Comparison of ENCODE assay signal across 8 cellular contexts in the genomic region with DNA sequence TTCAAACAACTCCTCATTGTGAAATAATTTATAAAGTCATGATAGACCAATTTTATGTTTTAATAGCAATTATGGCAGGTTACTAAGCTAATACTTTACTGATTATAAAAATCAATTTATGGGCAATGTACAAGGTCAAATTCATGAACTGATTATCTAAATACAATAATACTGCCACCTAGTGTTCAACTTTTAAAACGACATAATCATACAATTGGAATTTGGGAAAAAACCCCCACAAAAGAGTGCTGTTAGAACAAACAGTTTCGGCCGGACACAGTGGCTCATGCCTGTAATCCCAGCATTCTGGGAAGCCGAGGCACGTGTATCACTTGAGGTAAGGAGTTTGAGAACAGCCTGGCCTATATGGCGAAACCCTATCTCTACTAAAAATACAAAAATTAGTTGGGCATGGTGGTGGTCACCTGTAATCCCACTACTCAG. TPM values are rescaled to one million over a fixed set of nuclear protein-coding genes. Genes with fewer than 3 reads are reported as not detected.
A peak's percentile ranks its signal among the peaks of the same experiment; 100 is the strongest.
DNase-seq lines count a peak whose midpoint lies in the region; ATAC-seq and TF ChIP-seq lines count a peak whose summit lies in the region.

No MANE protein-coding gene starts in this region.

- H2AFZ ChIP-seq in GM23338 (no peak overlapping the region), PC-3 (ENCODE audit: low read length) (no peak overlapping the region), parathyroid adenoma (no peak overlapping the region)

- H3K79me2 ChIP-seq in GM23338 (replicated peaks; ENCODE audit: insufficient read depth) (no peaks in the 10 kb centered on the region; the same call in 1 of the 2 replicates), PC-3 (ENCODE audit: low read length) (peaks cover 46% of the 10 kb centered on the region), parathyroid adenoma (peaks cover 11% of the 10 kb centered on the region)

- no peaks in the 10 kb centered on the region for H3K9me2 ChIP-seq in GM23338 (ENCODE audit: insufficient read depth)
- no peaks in the 10 kb centered on the region for H3K9me2 ChIP-seq in PC-3 (replicated peaks; ENCODE audit: low read length)

- no peaks in the 10 kb centered on the region for H3K9me3 Mint-ChIP-seq in GM23338

- H3K9me3 ChIP-seq in PC-3 (ENCODE audit: low read length) (no peaks in the 10 kb centered on the region), parathyroid adenoma (ENCODE audit: control insufficient read depth, low read length) (no peaks in the 10 kb centered on the region)

- no peaks in the 10 kb centered on the region for H3K27me3 Mint-ChIP-seq in GM23338 (ENCODE audit: insufficient read depth, low read depth, poor library complexity)

- ATAC-seq in GM23338 (peak; percentile 22; the same call in 1 of the 3 replicates), PC-3 (peak; percentile 48), GM18873 (IDR thresholded peaks at IDR 0.05; ENCODE audit: low FRiP score, unreplicated experiment) (no peak)

- H3K4me3 ChIP-seq in GM23338 (no peak overlapping the region), PC-3 (ENCODE audit: low read length) (no peak overlapping the region), parathyroid adenoma (ENCODE audit: low read depth, low read length) (no peak overlapping the region), coronary artery (no peak overlapping the region)

- DNase-seq in AML-193 (lab: John Stamatoyannopoulos, UW) (peak; percentile 14 to 43), GM23338 (ENCODE audit: low spot score) (peak; percentile 71), PC-3 (peak; percentile 62), fibroblast of gingiva (ENCODE audit: low read depth) (peak; percentile 33), coronary artery (ENCODE audit: low spot score) (no peak), ecto neural progenitor cell (ENCODE audit: low spot score) (no peak)

- POLR2A ChIA-PET in PC-3 (lab: Charles Lee; ENCODE audit: unreplicated experiment) = no interaction called here

- TF ChIP-seq CTCF in GM23338 (conservative IDR thresholded peaks at IDR 0.05; ENCODE audit: low read depth in 2 of 2) = peak; percentile 56 to 81
- peak; percentile 70 for TF ChIP-seq CTCF in PC-3 (conservative IDR thresholded peaks at IDR 0.05; ENCODE audit: low read depth, low read length)
- peak; percentile 49 for TF ChIP-seq CTCF in parathyroid adenoma (IDR thresholded peaks at IDR 0.05)
- no peak for TF ChIP-seq CTCF in coronary artery (IDR thresholded peaks at IDR 0.05)

- H3K36me3 Mint-ChIP-seq in GM23338 (ENCODE audit: low read depth) = no peaks in the 10 kb centered on the region

- no peaks in the 10 kb centered on the region for H3F3A ChIP-seq in GM23338 (replicated peaks; ENCODE audit: low read depth)
- H3F3A ChIP-seq in PC-3 (ENCODE audit: low read length, unreplicated experiment) = no peaks in the 10 kb centered on the region

- CTCF ChIA-PET in PC-3 (lab: Charles Lee) = interaction anchor here (1.5 kb wide), 1 partner anchor 222 kb away, joined by 3 read pairs; no protein-coding TSS in a partner anchor

- no peaks in the 10 kb centered on the region for H3K4me1 ChIP-seq in GM23338 (ENCODE audit: insufficient read depth)
- peaks cover 8% of the 10 kb centered on the region; the same call in 1 of the 2 replicates for H3K4me1 ChIP-seq in PC-3 (ENCODE audit: insufficient read depth, low read length)
- no peaks in the 10 kb centered on the region for H3K4me1 ChIP-seq in parathyroid adenoma

- BruUV-seq in PC-3 (replicated peaks; lab: Mats Ljungman, UMichigan) = no TSS peak

- intact Hi-C loops in PC-3 (cut with micrococcal nuclease) = loop anchor here (1.0 to 5.0 kb wide), 3 partner anchors 141 to 325 kb away; no protein-coding TSS in a partner anchor

- no peak overlapping the region for H3K27ac ChIP-seq in GM23338 (ENCODE audit: low read depth)
- H3K27ac ChIP-seq in PC-3 (ENCODE audit: low read length) = no peak overlapping the region
- no peak overlapping the region for H3K27ac ChIP-seq in parathyroid adenoma
- no peak overlapping the region for H3K27ac ChIP-seq in coronary artery

- no peak overlapping the region for H3K4me3 Mint-ChIP-seq in GM23338

- H3K27ac Mint-ChIP-seq in GM23338 = peak overlapping the region; percentile 78

- H3K4me1 Mint-ChIP-seq in GM23338 = peaks cover 4% of the 10 kb centered on the region; the same call in 1 of the 3 replicates

- H3K9ac ChIP-seq in PC-3 (ENCODE audit: low read length) (no peak overlapping the region), parathyroid adenoma (no peak overlapping the region)

- H4K20me1 ChIP-seq in GM23338 (replicated peaks; ENCODE audit: insufficient read depth) (no peaks in the 10 kb centered on the region), PC-3 (ENCODE audit: low read length) (0 out of 2 replicates have a peak, but pooled peaks cover 8% of the 10 kb centered on the region)

- H3K27me3 ChIP-seq in GM23338 (ENCODE audit: insufficient read depth) = no peaks in the 10 kb centered on the region
- H3K27me3 ChIP-seq in PC-3 (ENCODE audit: low read length) = no peaks in the 10 kb centered on the region
- H3K27me3 ChIP-seq in parathyroid adenoma (ENCODE audit: control insufficient read depth, insufficient read depth, low read length) = no peaks in the 10 kb centered on the region

- H3K36me3 ChIP-seq in GM23338 (ENCODE audit: insufficient read depth) (no peaks in the 10 kb centered on the region), PC-3 (ENCODE audit: low read depth, low read length) (peaks cover 9% of the 10 kb centered on the region; the same call in 1 of the 2 replicates), parathyroid adenoma (ENCODE audit: control insufficient read depth, insufficient read depth, low read length) (no peaks in the 10 kb centered on the region)

- H3K4me2 ChIP-seq in GM23338 = no peak overlapping the region
- H3K4me2 ChIP-seq in PC-3 (ENCODE audit: low read length) = no peak overlapping the region
- no peak overlapping the region for H3K4me2 ChIP-seq in parathyroid adenoma (ENCODE audit: low read length)

TF ChIP-seq in GM23338, 12 proteins besides CTCF, POLR2A, EP300 and RAD21:
- no peak for TF ChIP-seq ZNF331 (CRISPR knock-in tag; IDR thresholded peaks at IDR 0.05; ENCODE audit: low read depth)
- TF ChIP-seq, protein P1, sequence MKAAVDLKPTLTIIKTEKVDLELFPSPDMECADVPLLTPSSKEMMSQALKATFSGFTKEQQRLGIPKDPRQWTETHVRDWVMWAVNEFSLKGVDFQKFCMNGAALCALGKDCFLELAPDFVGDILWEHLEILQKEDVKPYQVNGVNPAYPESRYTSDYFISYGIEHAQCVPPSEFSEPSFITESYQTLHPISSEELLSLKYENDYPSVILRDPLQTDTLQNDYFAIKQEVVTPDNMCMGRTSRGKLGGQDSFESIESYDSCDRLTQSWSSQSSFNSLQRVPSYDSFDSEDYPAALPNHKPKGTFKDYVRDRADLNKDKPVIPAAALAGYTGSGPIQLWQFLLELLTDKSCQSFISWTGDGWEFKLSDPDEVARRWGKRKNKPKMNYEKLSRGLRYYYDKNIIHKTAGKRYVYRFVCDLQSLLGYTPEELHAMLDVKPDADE (IDR thresholded peaks at IDR 0.05) = no peak
- no peak for TF ChIP-seq STAT1 (IDR thresholded peaks at IDR 0.05; ENCODE audit: unreplicated experiment)
- TF ChIP-seq NANOG (IDR thresholded peaks at IDR 0.05; ENCODE audit: borderline replicate concordance) = no peak
- no peak for TF ChIP-seq ZNF114 (CRISPR knock-in tag; IDR thresholded peaks at IDR 0.05)
- no peak for TF ChIP-seq EZH2phosphoT487 (IDR thresholded peaks at IDR 0.05; ENCODE audit: unreplicated experiment)
- no peak for TF ChIP-seq EZH2 (IDR thresholded peaks at IDR 0.05; ENCODE audit: low read depth, unreplicated experiment)
- no peak for TF ChIP-seq JUNB (IDR thresholded peaks at IDR 0.05; ENCODE audit: unreplicated experiment)
- TF ChIP-seq CREB1 (CRISPR knock-in tag; IDR thresholded peaks at IDR 0.05; ENCODE audit: low read depth) = no peak
- TF ChIP-seq, protein P2, sequence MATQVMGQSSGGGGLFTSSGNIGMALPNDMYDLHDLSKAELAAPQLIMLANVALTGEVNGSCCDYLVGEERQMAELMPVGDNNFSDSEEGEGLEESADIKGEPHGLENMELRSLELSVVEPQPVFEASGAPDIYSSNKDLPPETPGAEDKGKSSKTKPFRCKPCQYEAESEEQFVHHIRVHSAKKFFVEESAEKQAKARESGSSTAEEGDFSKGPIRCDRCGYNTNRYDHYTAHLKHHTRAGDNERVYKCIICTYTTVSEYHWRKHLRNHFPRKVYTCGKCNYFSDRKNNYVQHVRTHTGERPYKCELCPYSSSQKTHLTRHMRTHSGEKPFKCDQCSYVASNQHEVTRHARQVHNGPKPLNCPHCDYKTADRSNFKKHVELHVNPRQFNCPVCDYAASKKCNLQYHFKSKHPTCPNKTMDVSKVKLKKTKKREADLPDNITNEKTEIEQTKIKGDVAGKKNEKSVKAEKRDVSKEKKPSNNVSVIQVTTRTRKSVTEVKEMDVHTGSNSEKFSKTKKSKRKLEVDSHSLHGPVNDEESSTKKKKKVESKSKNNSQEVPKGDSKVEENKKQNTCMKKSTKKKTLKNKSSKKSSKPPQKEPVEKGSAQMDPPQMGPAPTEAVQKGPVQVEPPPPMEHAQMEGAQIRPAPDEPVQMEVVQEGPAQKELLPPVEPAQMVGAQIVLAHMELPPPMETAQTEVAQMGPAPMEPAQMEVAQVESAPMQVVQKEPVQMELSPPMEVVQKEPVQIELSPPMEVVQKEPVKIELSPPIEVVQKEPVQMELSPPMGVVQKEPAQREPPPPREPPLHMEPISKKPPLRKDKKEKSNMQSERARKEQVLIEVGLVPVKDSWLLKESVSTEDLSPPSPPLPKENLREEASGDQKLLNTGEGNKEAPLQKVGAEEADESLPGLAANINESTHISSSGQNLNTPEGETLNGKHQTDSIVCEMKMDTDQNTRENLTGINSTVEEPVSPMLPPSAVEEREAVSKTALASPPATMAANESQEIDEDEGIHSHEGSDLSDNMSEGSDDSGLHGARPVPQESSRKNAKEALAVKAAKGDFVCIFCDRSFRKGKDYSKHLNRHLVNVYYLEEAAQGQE (IDR thresholded peaks at IDR 0.05; ENCODE audit: unreplicated experiment) = no peak

RNA-seq across cellular contexts. Expression of a gene that starts 14.0 kb away (rescaled TPM):
- 19.9 and 22.7 TPM in 2 replicates for total RNA-seq in GM23338 (2014; rRNA removed; shearing (Covaris generic))
- polyA plus RNA-seq in GM23338 (2016; fragmentation: Nextera tagmentation; extraction: Ambion mirVana) = 15.7 and 19.8 TPM in 2 replicates
- 29.3 and 32.1 TPM in 2 replicates for total RNA-seq in PC-3 (2014; rRNA removed)

Comparison
In these comparisons a context has a peak if more than half of its experiments do, and no peak if none do; other contexts are left out.
1. DNase-seq: peak in AML-193 (2 of 2), GM23338 (single experiment), PC-3 (single experiment) and fibroblast of gingiva (single experiment); none in coronary artery (single experiment) and ecto neural progenitor cell (single experiment).